In the genomic region with DNA sequence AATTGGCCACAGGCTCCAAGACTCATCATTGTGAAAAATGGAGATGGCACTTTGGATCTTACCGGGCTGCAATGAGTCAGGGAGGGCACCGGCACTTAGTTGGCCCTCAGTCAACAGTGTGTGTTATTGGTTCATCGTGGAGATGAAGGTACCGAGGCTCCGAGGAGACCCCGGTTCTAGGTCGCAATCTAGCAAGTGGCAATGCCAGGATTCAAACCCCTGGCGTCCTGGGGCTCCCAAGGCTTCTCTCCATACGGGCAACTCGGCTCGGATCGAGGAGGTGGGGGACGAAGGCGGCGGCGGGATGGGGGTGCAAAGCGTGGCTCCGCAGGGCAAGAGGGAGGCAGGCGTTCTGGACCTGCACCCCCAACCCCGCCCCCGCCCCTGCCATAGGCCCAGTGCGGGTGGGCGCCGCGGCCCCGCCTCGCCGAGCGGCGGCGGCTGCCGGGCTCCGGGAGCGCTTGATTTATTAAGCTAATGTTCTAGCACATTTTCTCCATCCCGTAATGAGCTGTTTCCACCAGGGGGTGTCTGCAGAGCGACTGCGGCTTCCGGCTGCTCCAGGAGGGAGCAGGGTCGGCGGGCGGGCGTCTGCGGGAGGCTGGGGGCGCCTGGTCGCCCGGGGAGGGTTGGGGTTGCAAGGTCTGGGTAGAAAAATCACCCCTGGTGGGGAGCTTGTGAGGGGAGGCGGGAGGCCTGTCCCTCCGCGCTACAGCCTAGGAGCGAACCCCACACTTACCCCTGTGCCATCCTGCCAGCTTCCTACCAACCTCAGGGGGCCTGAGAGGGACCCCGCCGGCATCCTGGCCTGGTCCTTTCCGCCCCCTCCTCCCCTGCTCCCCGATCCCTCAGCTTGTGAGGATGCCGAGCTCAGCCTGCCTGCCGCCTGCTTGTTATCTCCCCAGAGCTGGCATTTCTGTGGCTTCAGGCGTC, we compare ENCODE assay signal across 8 cellular contexts. TPM values are rescaled to one million over a fixed set of nuclear protein-coding genes. Genes with fewer than 3 reads are reported as not detected.
A peak's percentile ranks its signal among the peaks of the same experiment; 100 is the strongest.
DNase-seq lines count a peak whose midpoint lies in the region; FAIRE-seq and TF ChIP-seq lines count a peak whose summit lies in the region.

No MANE protein-coding gene starts in this region.

- H3K36me3 Mint-ChIP-seq in CD4-positive, alpha-beta memory T cell, result no peaks in the 10 kb centered on the region

- no peaks in the 10 kb centered on the region for H3K9me3 ChIP-seq in CD4-positive, alpha-beta memory T cell (ENCODE audit: control insufficient read depth in 1 of 2, low read length in 2 of 2)
- H3K9me3 ChIP-seq in HUES48 (ENCODE audit: control insufficient read depth, insufficient read depth, low read length), result no peaks in the 10 kb centered on the region
- no peaks in the 10 kb centered on the region for H3K9me3 ChIP-seq in WERI-Rb-1 (ENCODE audit: severe bottlenecking)

- H3K4me3 ChIP-seq in CD4-positive, alpha-beta memory T cell (ENCODE audit: low read length in 2 of 2), result peak overlapping the region in 1 of 2 donors; percentile 24
- H3K4me3 ChIP-seq in HUES48 (ENCODE audit: low read depth, low read length) (peak overlapping the region; percentile 61), WERI-Rb-1 (ENCODE audit: low read depth, low read length) (peak overlapping the region; percentile 50), epithelial cell of proximal tubule (ENCODE audit: low read depth, low read length) (peak overlapping the region; percentile 41)

- peaks cover 6% of the 10 kb centered on the region for H3K27me3 ChIP-seq in CD4-positive, alpha-beta memory T cell (ENCODE audit: insufficient read depth, low read length)
- H3K27me3 ChIP-seq in HUES48 (ENCODE audit: control insufficient read depth, insufficient read depth, low read length) (peaks cover 6% of the 10 kb centered on the region), WERI-Rb-1 (ENCODE audit: insufficient read depth, low read depth, severe bottlenecking) (no peaks in the 10 kb centered on the region)

- H3K27ac ChIP-seq in CD4-positive, alpha-beta memory T cell (ENCODE audit: low read depth, low read length), result no peak overlapping the region
- H3K27ac ChIP-seq in HUES48 (ENCODE audit: low read depth, low read length) (peak overlapping the region; percentile 16), WERI-Rb-1 (peak overlapping the region; percentile 73)

- H3K4me1 Mint-ChIP-seq in CD4-positive, alpha-beta memory T cell, result peaks cover 3 to 9% (median 5%) of the 10 kb centered on the region in 4 donors

- peaks cover 0 to 5% (median 0%) of the 10 kb centered on the region in 8 donors for H3K9me3 Mint-ChIP-seq in CD4-positive, alpha-beta memory T cell

- FAIRE-seq in GM12892 (lab: Jason Lieb, UNC), result no peak

- no peak for TF ChIP-seq POLR2A in GM12892 (IDR thresholded peaks at IDR 0.05; ENCODE audit: low read depth, low read length)

- TF ChIP-seq CTCF in WERI-Rb-1 (IDR thresholded peaks at IDR 0.05; ENCODE audit: low read depth, low read length) (peak; percentile 44; the same call in 1 of the 2 replicates), epithelial cell of proximal tubule (conservative IDR thresholded peaks at IDR 0.05; ENCODE audit: low read depth, low read length) (peak; percentile 50)

- H3K4me1 ChIP-seq in CD4-positive, alpha-beta memory T cell (ENCODE audit: insufficient read depth, low read length), result peaks cover 13% of the 10 kb centered on the region
- peaks cover 21% of the 10 kb centered on the region for H3K4me1 ChIP-seq in HUES48 (ENCODE audit: control insufficient read depth, insufficient read depth, low read length)

- intact Hi-C loops in CD4-positive, alpha-beta memory T cell (cut with micrococcal nuclease), result loop anchor here (1.0 to 10.0 kb wide), 3 partner anchors 43 to 615 kb away; a partner anchor contains a TSS

- no peak overlapping the region for H3K9ac ChIP-seq in HUES48 (ENCODE audit: low read depth, low read length)

- POLR2A ChIA-PET in CD4-positive, alpha-beta memory T cell (lab: Charles Lee; ENCODE audit: partially characterized antibody), result interaction anchor here (0.7 to 1.1 kb wide), 4 partner anchors 10 to 93 kb away, joined by 3 to 5 read pairs (median 3); a partner anchor contains a TSS

- H3K27me3 Mint-ChIP-seq in CD4-positive, alpha-beta memory T cell, result peaks cover 35 to 37% of the 10 kb centered on the region in 2 donors

- peak overlapping the region; percentile 39 to 82 (median 70) for H3K4me3 Mint-ChIP-seq in CD4-positive, alpha-beta memory T cell

- no peak overlapping the region for H3K27ac Mint-ChIP-seq in CD4-positive, alpha-beta memory T cell

- CTCF ChIA-PET in CD4-positive, alpha-beta memory T cell (lab: Charles Lee; ENCODE audit: partially characterized antibody), result interaction anchor here (0.7 to 2.0 kb wide), 26 partner anchors 9 to 431 kb away, joined by 3 to 9 read pairs (median 4); a partner anchor contains a TSS

- DNase-seq in CD4-positive, alpha-beta memory T cell, result peak; percentile 36 to 54 (median 43)
- DNase-seq in WERI-Rb-1, result peak; percentile 71
- DNase-seq in epithelial cell of proximal tubule (ENCODE audit: low read depth), result no peak
- DNase-seq in myocyte (ENCODE audit: low read depth), result peak; percentile 41
- no peak for DNase-seq in COLO829 (ENCODE audit: low spot score)
- no peak for DNase-seq in GM12892 (ENCODE audit: insufficient read length)
- DNase-seq in middle frontal gyrus (ENCODE audit: extremely low spot score, low spot score), result no peak

- H3K36me3 ChIP-seq in CD4-positive, alpha-beta memory T cell (ENCODE audit: insufficient read depth, low read length), result no peaks in the 10 kb centered on the region
- H3K36me3 ChIP-seq in HUES48 (ENCODE audit: control insufficient read depth, insufficient read depth, low read length) (no peaks in the 10 kb centered on the region), WERI-Rb-1 (no peaks in the 10 kb centered on the region)

RNA-seq across cellular contexts. Expression of a gene that starts 48.7 kb away (rescaled TPM):
- total RNA-seq in CD4-positive, alpha-beta memory T cell, result under 1 TPM; 0.64 to 1.00 TPM
- polyA plus RNA-seq in CD4-positive, alpha-beta memory T cell, result not detected
- total RNA-seq in epithelial cell of proximal tubule, result 0.86 and 1.3 TPM in 2 replicates
- total RNA-seq in myocyte, result 54.0 and 59.2 TPM in 2 replicates
- polyA plus RNA-seq in myocyte (2012), result 24.7 TPM
- 1.3 TPM for polyA plus RNA-seq in GM12892 (2012; ENCODE audit: missing spikeins)

Comparison
In these comparisons a context has a peak if more than half of its experiments do, and no peak if none do; other contexts are left out.
1. DNase-seq: peak in CD4-positive, alpha-beta memory T cell (5 of 5), WERI-Rb-1 (single experiment) and myocyte (single experiment); none in epithelial cell of proximal tubule (single experiment), COLO829 (single experiment), GM12892 (single experiment) and middle frontal gyrus (single experiment).
2. RNA of a gene that starts 48.7 kb away (total RNA-seq): 54.0 to 59.2 TPM in myocyte; 0.64 to 1.00 TPM in CD4-positive, alpha-beta memory T cell and 0.86 to 1.3 TPM in epithelial cell of proximal tubule; every median in the first group is over 10 times any median in the second.